8 cellular contexts compared by ENCODE assay signal in genomic region chr10:33332183-33333031, GRCh38. TPM values are rescaled to one million over a fixed set of nuclear protein-coding genes. Genes with fewer than 3 reads are reported as not detected.
DNase-seq lines count a peak whose midpoint lies in the region; ATAC-seq and TF ChIP-seq lines count a peak whose summit lies in the region.

No MANE protein-coding gene starts in this region.

- H3K9me2 ChIP-seq in GM23248 (ENCODE audit: insufficient read depth): no peaks in the 10 kb centered on the region
- H3K9me2 ChIP-seq in hepatocyte (replicated peaks; ENCODE audit: insufficient read depth): no peaks in the 10 kb centered on the region
- no peaks in the 10 kb centered on the region for H3K9me2 ChIP-seq in MM.1S (replicated peaks; ENCODE audit: insufficient read depth, low read length)

- H3K36me3 ChIP-seq in GM23248 (ENCODE audit: low read depth) (peaks cover 28% of the 10 kb centered on the region; the same call in 1 of the 2 replicates), ascending aorta (peaks cover 0 to 14% of the 10 kb centered on the region in 2 donors), hepatocyte (replicated peaks; ENCODE audit: insufficient read depth, low read depth) (no peaks in the 10 kb centered on the region), MM.1S (replicated peaks; ENCODE audit: insufficient read depth, low read length) (no peaks in the 10 kb centered on the region)

- DNase-seq in GM23248 (peak; percentile 60), ascending aorta (ENCODE audit: low spot score in 2 of 2) (no peak), hepatocyte (ENCODE audit: low spot score) (no peak), skeletal muscle cell (ENCODE audit: low read depth) (no peak), MM.1S (no peak), GDM1 (lab: John Stamatoyannopoulos, UW) (no peak)

- 1 to 2% methylated on average over 4 of the region's 4 CpGs for WGBS in GM23248 (ENCODE audit: low coverage in 1 of 2, low lambda C conversion rate in 2 of 2, missing lambda C conversion rate in 2 of 2), 2 experiments
- WGBS in hepatocyte (ENCODE audit: low lambda C conversion rate, missing lambda C conversion rate): 32% methylated on average over 4 of the region's 4 CpGs

- peak overlapping the region; percentile 90 for H3K9ac ChIP-seq in GM23248
- H3K9ac ChIP-seq in MM.1S (ENCODE audit: low read length): no peak overlapping the region

- TF ChIP-seq CTCF in ascending aorta (IDR thresholded peaks at IDR 0.05) (no peak), hepatocyte (IDR thresholded peaks at IDR 0.05; ENCODE audit: poor library complexity) (no peak), MM.1S (IDR thresholded peaks at IDR 0.05; ENCODE audit: low read length) (no peak)

- in situ Hi-C loops in GM23248 (cut with MboI): loop anchor here (10.0 to 25.0 kb wide), 2 partner anchors 955 to 1302 kb away; no protein-coding TSS in a partner anchor

- H4K20me1 ChIP-seq in GM23248 (ENCODE audit: insufficient read depth) (peaks cover under 1% of the 10 kb centered on the region; the same call in 1 of the 2 replicates), hepatocyte (ENCODE audit: insufficient read depth, poor library complexity, severe bottlenecking) (no peaks in the 10 kb centered on the region), MM.1S (ENCODE audit: insufficient read depth, low read length) (no peaks in the 10 kb centered on the region)

- peak overlapping the region; percentile 94 for H3K4me3 ChIP-seq in GM23248
- H3K4me3 ChIP-seq in ascending aorta: peak overlapping the region; percentile 71 to 93
- H3K4me3 ChIP-seq in hepatocyte: peak overlapping the region; percentile 92
- H3K4me3 ChIP-seq in skeletal muscle cell (ENCODE audit: low read depth, low read length): peak overlapping the region; percentile 93
- H3K4me3 ChIP-seq in MM.1S (ENCODE audit: low read length): no peak overlapping the region

- H2AFZ ChIP-seq in GM23248: no peak overlapping the region
- no peak overlapping the region for H2AFZ ChIP-seq in hepatocyte
- no peak overlapping the region for H2AFZ ChIP-seq in MM.1S (ENCODE audit: low read length)

- H3K27ac ChIP-seq in GM23248: peak overlapping the region; percentile 86
- peak overlapping the region; percentile 95 for H3K27ac ChIP-seq in ascending aorta
- H3K27ac ChIP-seq in hepatocyte: peak overlapping the region; percentile 93
- no peak overlapping the region for H3K27ac ChIP-seq in MM.1S (ENCODE audit: low read length)

- H3K27me3 ChIP-seq in GM23248 (replicated peaks; ENCODE audit: insufficient read depth) (no peaks in the 10 kb centered on the region), ascending aorta (no peaks in the 10 kb centered on the region), hepatocyte (no peaks in the 10 kb centered on the region), MM.1S (replicated peaks; ENCODE audit: insufficient read depth, low read length) (peaks cover 12% of the 10 kb centered on the region)

- no peaks in the 10 kb centered on the region for H3K9me3 ChIP-seq in GM23248 (ENCODE audit: low read depth)
- no peaks in the 10 kb centered on the region for H3K9me3 ChIP-seq in ascending aorta
- no peaks in the 10 kb centered on the region for H3K9me3 ChIP-seq in hepatocyte (ENCODE audit: low read depth)
- no peaks in the 10 kb centered on the region for H3K9me3 ChIP-seq in MM.1S (replicated peaks; ENCODE audit: insufficient read depth, low read length)

- intact Hi-C loops in ascending aorta (cut with DNase I): loop anchor here (5.0 to 10.0 kb wide), 4 partner anchors 45 to 1105 kb away; no protein-coding TSS in a partner anchor

- peaks cover 36% of the 10 kb centered on the region for H3K4me1 ChIP-seq in GM23248 (ENCODE audit: insufficient read depth)
- peaks cover 0 to 22% of the 10 kb centered on the region in 2 donors for H3K4me1 ChIP-seq in ascending aorta
- peaks cover 18% of the 10 kb centered on the region for H3K4me1 ChIP-seq in hepatocyte (ENCODE audit: insufficient read depth)
- H3K4me1 ChIP-seq in MM.1S (ENCODE audit: low read length): no peaks in the 10 kb centered on the region

- H3F3A ChIP-seq in GM23248 (ENCODE audit: insufficient read depth): peaks cover 55% of the 10 kb centered on the region
- H3F3A ChIP-seq in MM.1S (ENCODE audit: insufficient read depth, low read length): no peaks in the 10 kb centered on the region

- peak overlapping the region; percentile 93 for H3K4me2 ChIP-seq in GM23248 (ENCODE audit: unreplicated experiment)
- H3K4me2 ChIP-seq in hepatocyte: peak overlapping the region; percentile 99
- H3K4me2 ChIP-seq in MM.1S (ENCODE audit: low read depth, low read length): no peak overlapping the region

- ATAC-seq in HG03196 (IDR thresholded peaks at IDR 0.05; ENCODE audit: unreplicated experiment) (no peak), HG03108 (IDR thresholded peaks at IDR 0.05; ENCODE audit: unreplicated experiment) (no peak)

- H3K79me2 ChIP-seq in GM23248 (ENCODE audit: insufficient read depth) (peaks cover 83% of the 10 kb centered on the region), hepatocyte (peaks cover 64% of the 10 kb centered on the region), MM.1S (ENCODE audit: low read length) (no peaks in the 10 kb centered on the region)

RNA-seq across cellular contexts. Expression of gene NRP1, which starts 2.1 kb away (rescaled TPM):
- 134 and 152 TPM in 2 replicates for total RNA-seq in GM23248 (2014; rRNA removed; shearing (Covaris generic))
- polyA plus RNA-seq in GM23248 (2016; fragmentation: Nextera tagmentation; extraction: Ambion mirVana) (175 and 184 TPM in 2 replicates), hepatocyte (32.2 and 35.3 TPM in 2 replicates)
- total RNA-seq in ascending aorta (122 TPM), hepatocyte (44.5 and 46.9 TPM in 2 replicates)
